In genomic region chr2:38441346-38441745, GRCh38 we compare ENCODE assay signal across 27 cellular contexts.
"Had no signal": no experiment of that assay in that cellular context is flagged by ENCODE, and none has a peak within 500 bp of the region (broad histone marks: within the 10 kb centered on the region; RNA-seq: fewer than 3 reads in every experiment).

No MANE protein-coding gene starts in this region.

- H3K27ac ChIP-seq: ascending aorta, coronary artery, tibial nerve had no signal

- H3K4me1 Mint-ChIP-seq: immature natural killer cell; stimulated activated memory B cell treated with anti-CD40 and anti-IgM and Interleukin-4, amounts not matched to agents 10 μg/mL and 1 μg/mL and 100 μg/mL, for 72 hours had no signal

- H3K9me3 Mint-ChIP-seq: activated CD8-positive, alpha-beta T cell treated with anti-CD3 and anti-CD28 coated beads for 36 hours; activated naive CD4-positive, alpha-beta T cell treated with anti-CD3 and anti-CD28 coated beads for 36 hours; activated naive CD8-positive, alpha-beta T cell treated with anti-CD3 and anti-CD28 coated beads, Interleukin-2, amount 10 ng/mL, durations not matched to agents 7 days and 5 days; immature natural killer cell; naive thymus-derived CD8-positive, alpha-beta T cell; neural crest cell; stimulated activated memory B cell treated with anti-CD40 and anti-IgM and Interleukin-4, amounts not matched to agents 10 μg/mL and 1 μg/mL and 100 μg/mL, for 72 hours; stimulated activated naive CD8-positive, alpha-beta T cell treated with anti-CD3 and anti-CD28 coated beads, Interleukin-15, amount 100 ng/mL, for 72 hours; WTC11 had no signal

- H3K4me3 Mint-ChIP-seq: activated CD8-positive, alpha-beta T cell treated with anti-CD3 and anti-CD28 coated beads for 36 hours; activated naive CD4-positive, alpha-beta T cell treated with anti-CD3 and anti-CD28 coated beads for 36 hours; activated naive CD8-positive, alpha-beta T cell treated with anti-CD3 and anti-CD28 coated beads, Interleukin-2, amount 10 ng/mL, durations not matched to agents 7 days and 5 days; immature natural killer cell; naive thymus-derived CD8-positive, alpha-beta T cell; neural crest cell; stimulated activated memory B cell treated with anti-CD40 and anti-IgM and Interleukin-4, amounts not matched to agents 10 μg/mL and 1 μg/mL and 100 μg/mL, for 72 hours; stimulated activated naive CD8-positive, alpha-beta T cell treated with anti-CD3 and anti-CD28 coated beads, Interleukin-15, amount 100 ng/mL, for 72 hours; WTC11 had no signal

- H3K9me3 ChIP-seq: ascending aorta, tibial nerve had no signal

- ATAC-seq: activated CD8-positive, alpha-beta T cell treated with anti-CD3 and anti-CD28 coated beads for 36 hours; naive thymus-derived CD8-positive, alpha-beta T cell; stimulated activated memory B cell treated with anti-CD40 and anti-IgM and Interleukin-4, amounts not matched to agents 10 μg/mL and 1 μg/mL and 100 μg/mL, for 72 hours; stimulated activated naive CD8-positive, alpha-beta T cell treated with anti-CD3 and anti-CD28 coated beads, Interleukin-15, amount 100 ng/mL, for 72 hours; WTC11 had no signal

- H3K36me3 ChIP-seq: ascending aorta, tibial nerve had no signal

- H3K27me3 ChIP-seq: ascending aorta, tibial nerve had no signal

- H3K27ac Mint-ChIP-seq: activated CD8-positive, alpha-beta T cell treated with anti-CD3 and anti-CD28 coated beads for 36 hours; activated naive CD4-positive, alpha-beta T cell treated with anti-CD3 and anti-CD28 coated beads for 36 hours; activated naive CD8-positive, alpha-beta T cell treated with anti-CD3 and anti-CD28 coated beads, Interleukin-2, amount 10 ng/mL, durations not matched to agents 7 days and 5 days; immature natural killer cell; stimulated activated memory B cell treated with anti-CD40 and anti-IgM and Interleukin-4, amounts not matched to agents 10 μg/mL and 1 μg/mL and 100 μg/mL, for 72 hours; WTC11 had no signal

- H3K4me3 ChIP-seq: ascending aorta, coronary artery, dorsolateral prefrontal cortex, smooth muscle cell, tibial nerve had no signal

- DNase-seq: activated CD4-positive, alpha-beta T cell treated with anti-CD3 and anti-CD28 coated beads for 1 hour; activated CD4-positive, alpha-beta T cell treated with anti-CD3 and anti-CD28 coated beads, Interleukin-2, amount 50 U/mL, for 1 hour; activated CD8-positive, alpha-beta T cell treated with anti-CD3 and anti-CD28 coated beads for 36 hours; activated naive CD4-positive, alpha-beta T cell treated with anti-CD3 and anti-CD28 coated beads for 36 hours; activated naive CD8-positive, alpha-beta T cell treated with anti-CD3 and anti-CD28 coated beads, Interleukin-2, amount 10 ng/mL, durations not matched to agents 7 days and 5 days; activated T-cell treated with anti-CD3 and anti-CD28 coated beads, Interleukin-2, amount 50 U/mL, for 48 hours; dorsolateral prefrontal cortex; effector memory CD4-positive, alpha-beta T cell; head of caudate nucleus; hypothalamus; immature natural killer cell; naive thymus-derived CD8-positive, alpha-beta T cell; occipital lobe; posterior cingulate gyrus; stimulated activated CD4-positive, alpha-beta T cell treated with anti-CD3 and anti-CD28 coated beads, Interleukin-1b, Interleukin-23, amount 100 ng/mL, for 48 hours; stimulated activated CD4-positive, alpha-beta T cell treated with anti-CD3 and anti-CD28 coated beads, Interleukin-4, amount 100 ng/mL, for 4 hours; stimulated activated CD8-positive, alpha-beta memory T cell treated with anti-CD3 and anti-CD28 coated beads, Interleukin-4, amount 100 ng/mL, for 48 hours; stimulated activated naive CD8-positive, alpha-beta T cell treated with anti-CD3 and anti-CD28 coated beads, Interleukin-15, amount 100 ng/mL, for 72 hours; T-helper 2 cell had no signal

- H3K36me3 Mint-ChIP-seq: activated naive CD8-positive, alpha-beta T cell treated with anti-CD3 and anti-CD28 coated beads, Interleukin-2, amount 10 ng/mL, durations not matched to agents 7 days and 5 days; brain; immature natural killer cell; naive thymus-derived CD8-positive, alpha-beta T cell; stimulated activated memory B cell treated with anti-CD40 and anti-IgM and Interleukin-4, amounts not matched to agents 10 μg/mL and 1 μg/mL and 100 μg/mL, for 72 hours; WTC11 had no signal
